Comparison of ENCODE assay signal across 17 cellular contexts in genomic region chr2:168120310-168120709, GRCh38.
"Had no signal": no experiment of that assay in that cellular context is flagged by ENCODE, and none has a peak within 500 bp of the region (broad histone marks: within the 10 kb centered on the region; RNA-seq: fewer than 3 reads in every experiment).

No MANE protein-coding gene starts in this region.

- H3K27ac ChIP-seq: esophagus squamous epithelium, neutrophil, skin epidermis, thoracic aorta had no signal

- H3K4me3 Mint-ChIP-seq: activated CD4-positive, alpha-beta T cell treated with anti-CD3 and anti-CD28 coated beads, Interleukin-2, amount 10 ng/mL, durations not matched to agents 7 days and 5 days; brain; naive thymus-derived CD8-positive, alpha-beta T cell; stimulated activated naive CD8-positive, alpha-beta T cell treated with anti-CD3 and anti-CD28 coated beads, Interleukin-15, amount 100 ng/mL, for 72 hours had no signal

- H3K9me3 ChIP-seq: esophagus squamous epithelium, mucosa of descending colon, neutrophil, thoracic aorta had no signal

- ATAC-seq: mucosa of descending colon; naive thymus-derived CD8-positive, alpha-beta T cell; stimulated activated naive CD8-positive, alpha-beta T cell treated with anti-CD3 and anti-CD28 coated beads, Interleukin-15, amount 100 ng/mL, for 72 hours had no signal

- H3K36me3 ChIP-seq: neutrophil, thoracic aorta had no signal

- DNase-seq: activated CD4-positive, alpha-beta T cell treated with anti-CD3 and anti-CD28 coated beads, Interleukin-2, amount 10 ng/mL, durations not matched to agents 7 days and 5 days; activated CD4-positive, CD25-positive, alpha-beta regulatory T cell; activated CD8-positive, alpha-beta memory T cell treated with anti-CD3 and anti-CD28 coated beads for 24 hours; activated naive CD4-positive, alpha-beta T cell treated with anti-CD3 and anti-CD28 coated beads, Interleukin-2, amount 50 U/mL, for 16 hours; activated T-cell treated with anti-CD3 and anti-CD28 coated beads for 4 hours; esophagus squamous epithelium; mammary epithelial cell; mucosa of descending colon; naive thymus-derived CD8-positive, alpha-beta T cell; posterior cingulate gyrus; stimulated activated CD4-positive, alpha-beta T cell treated with anti-CD3 and anti-CD28 coated beads, Interleukin-4, amount 100 ng/mL, for 4 hours; stimulated activated naive CD8-positive, alpha-beta T cell treated with anti-CD3 and anti-CD28 coated beads, Interleukin-15, amount 100 ng/mL, for 72 hours had no signal

- H3K27ac Mint-ChIP-seq: activated CD4-positive, alpha-beta T cell treated with anti-CD3 and anti-CD28 coated beads, Interleukin-2, amount 10 ng/mL, durations not matched to agents 7 days and 5 days; activated T-helper 2 cell treated with anti-CD3 and anti-CD28 coated beads, Interferon-gamma antibody, Interleukin-2, Interleukin-4, amounts not matched to agents 10 μg/mL and 5 μg/mL and 100 μg/mL, durations not matched to agents 14 hours and 24 hours and 36 hours; brain; naive thymus-derived CD8-positive, alpha-beta T cell; stimulated activated naive CD8-positive, alpha-beta T cell treated with anti-CD3 and anti-CD28 coated beads, Interleukin-15, amount 100 ng/mL, for 72 hours had no signal

- H3K4me1 Mint-ChIP-seq: brain; stimulated activated naive CD8-positive, alpha-beta T cell treated with anti-CD3 and anti-CD28 coated beads, Interleukin-15, amount 100 ng/mL, for 72 hours had no signal

- H3K27me3 Mint-ChIP-seq: activated CD4-positive, alpha-beta T cell treated with anti-CD3 and anti-CD28 coated beads, Interleukin-2, amount 10 ng/mL, durations not matched to agents 7 days and 5 days; brain; naive thymus-derived CD8-positive, alpha-beta T cell; stimulated activated naive CD8-positive, alpha-beta T cell treated with anti-CD3 and anti-CD28 coated beads, Interleukin-15, amount 100 ng/mL, for 72 hours had no signal

- H3K27me3 ChIP-seq: esophagus squamous epithelium, neutrophil had no signal

- H3K4me3 ChIP-seq: esophagus squamous epithelium, mucosa of descending colon, skin epidermis, thoracic aorta had no signal

- H3K9me3 Mint-ChIP-seq: activated CD4-positive, alpha-beta T cell treated with anti-CD3 and anti-CD28 coated beads, Interleukin-2, amount 10 ng/mL, durations not matched to agents 7 days and 5 days; stimulated activated naive CD8-positive, alpha-beta T cell treated with anti-CD3 and anti-CD28 coated beads, Interleukin-15, amount 100 ng/mL, for 72 hours had no signal
